ENCODE assay signal across 2 cellular contexts in the genomic region with DNA sequence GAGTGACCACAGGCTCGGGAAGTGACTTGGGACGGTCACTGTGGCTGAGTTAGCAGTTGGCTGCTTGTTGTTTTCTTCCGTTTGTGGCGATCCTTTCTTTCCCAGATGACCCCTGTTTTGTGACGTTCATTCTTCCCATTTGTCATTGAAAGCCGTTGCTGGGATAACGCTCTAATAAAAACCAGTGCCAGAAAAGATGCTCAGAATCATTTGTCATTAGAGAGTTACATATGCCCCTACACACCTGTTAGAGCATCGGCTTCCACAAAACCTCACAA.
TF ChIP-seq lines count a peak whose summit lies in the region.

No MANE protein-coding gene starts in this region.

TF ChIP-seq in HepG2, 621 proteins besides CTCF, POLR2A, EP300 and RAD21:
- TF ChIP-seq PLRG1 (conservative IDR thresholded peaks at IDR 0.05) (no peak), PHF21A (CRISPR knock-in tag; IDR thresholded peaks at IDR 0.05) (no peak), ZNF550 (CRISPR knock-in tag; IDR thresholded peaks at IDR 0.05; ENCODE audit: borderline replicate concordance) (no peak), ZNF501 (CRISPR knock-in tag; IDR thresholded peaks at IDR 0.05) (no peak), ZNF17 (CRISPR knock-in tag; IDR thresholded peaks at IDR 0.05) (no peak), HNF4G (IDR thresholded peaks at IDR 0.05; ENCODE audit: borderline replicate concordance, low read depth, low read length) (no peak), HNF4G (CRISPR knock-in tag; IDR thresholded peaks at IDR 0.05; ENCODE audit: borderline replicate concordance, low read depth) (no peak), SMAD3 (CRISPR knock-in tag; IDR thresholded peaks at IDR 0.05) (no peak), RFX1 (IDR thresholded peaks at IDR 0.05) (no peak), FOXC1 (CRISPR knock-in tag; IDR thresholded peaks at IDR 0.05; ENCODE audit: borderline replicate concordance) (no peak), ZNF839 (CRISPR knock-in tag; IDR thresholded peaks at IDR 0.05; ENCODE audit: borderline replicate concordance) (no peak), ZNF546 (CRISPR knock-in tag; conservative IDR thresholded peaks at IDR 0.05) (no peak), ASH2L (IDR thresholded peaks at IDR 0.05; ENCODE audit: insufficient read length, low read depth, low read length) (no peak), THYN1 (CRISPR knock-in tag; IDR thresholded peaks at IDR 0.05; ENCODE audit: borderline replicate concordance, low read depth) (no peak), BCL6 (CRISPR knock-in tag; IDR thresholded peaks at IDR 0.05) (no peak), ZC3H4 (CRISPR knock-in tag; IDR thresholded peaks at IDR 0.05; ENCODE audit: borderline replicate concordance) (no peak), MAFF (IDR thresholded peaks at IDR 0.05; ENCODE audit: low read depth, low read length) (no peak), ZSCAN20 (CRISPR knock-in tag; IDR thresholded peaks at IDR 0.05; ENCODE audit: borderline replicate concordance) (no peak)

TF ChIP-seq in liver, 16 proteins besides CTCF, POLR2A, EP300 and RAD21:
- TF ChIP-seq RXRA (IDR thresholded peaks at IDR 0.05): no peak
- TF ChIP-seq, protein P1, sequence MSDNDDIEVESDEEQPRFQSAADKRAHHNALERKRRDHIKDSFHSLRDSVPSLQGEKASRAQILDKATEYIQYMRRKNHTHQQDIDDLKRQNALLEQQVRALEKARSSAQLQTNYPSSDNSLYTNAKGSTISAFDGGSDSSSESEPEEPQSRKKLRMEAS (IDR thresholded peaks at IDR 0.05): no peak
- TF ChIP-seq REST (IDR thresholded peaks at IDR 0.05): no peak
- TF ChIP-seq NR2F2 (IDR thresholded peaks at IDR 0.05): no peak
- no peak for TF ChIP-seq GABPA (IDR thresholded peaks at IDR 0.05 in 1 of 2, conservative IDR thresholded peaks at IDR 0.05 in 1 of 2)
- TF ChIP-seq SP1 (IDR thresholded peaks at IDR 0.05): no peak
- no peak for TF ChIP-seq YY1 (IDR thresholded peaks at IDR 0.05)
- no peak for TF ChIP-seq HNF4G (IDR thresholded peaks at IDR 0.05)
TF ChIP-seq in liver: peak in this region for 0.
